In the genomic region with DNA sequence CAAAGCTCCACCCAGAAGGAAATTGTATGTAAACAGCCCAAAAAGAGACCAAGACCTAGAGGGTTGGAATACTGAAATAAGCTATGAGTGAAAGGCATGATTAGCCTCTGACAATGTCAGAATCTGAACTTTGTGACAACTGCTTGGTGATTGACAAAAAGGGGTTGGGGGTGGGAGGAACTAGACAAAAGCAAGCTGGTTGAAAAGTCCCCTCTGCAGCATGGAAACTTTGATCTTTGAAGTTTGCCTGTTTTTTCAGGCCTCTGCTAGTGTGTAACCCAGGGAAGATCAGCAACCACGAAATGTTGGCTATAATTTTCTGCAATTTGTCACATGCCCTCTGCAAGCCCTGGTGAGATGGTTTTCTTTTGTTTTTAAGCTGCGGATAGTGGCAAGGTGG, we compare ENCODE assay signal across 1 cellular context.
TF ChIP-seq lines count a peak whose summit lies in the region.

No MANE protein-coding gene starts in this region.

TF ChIP-seq in HepG2, 621 proteins besides CTCF, POLR2A, EP300 and RAD21 (continued from another document and continues in another):
- TF ChIP-seq, protein P1, sequence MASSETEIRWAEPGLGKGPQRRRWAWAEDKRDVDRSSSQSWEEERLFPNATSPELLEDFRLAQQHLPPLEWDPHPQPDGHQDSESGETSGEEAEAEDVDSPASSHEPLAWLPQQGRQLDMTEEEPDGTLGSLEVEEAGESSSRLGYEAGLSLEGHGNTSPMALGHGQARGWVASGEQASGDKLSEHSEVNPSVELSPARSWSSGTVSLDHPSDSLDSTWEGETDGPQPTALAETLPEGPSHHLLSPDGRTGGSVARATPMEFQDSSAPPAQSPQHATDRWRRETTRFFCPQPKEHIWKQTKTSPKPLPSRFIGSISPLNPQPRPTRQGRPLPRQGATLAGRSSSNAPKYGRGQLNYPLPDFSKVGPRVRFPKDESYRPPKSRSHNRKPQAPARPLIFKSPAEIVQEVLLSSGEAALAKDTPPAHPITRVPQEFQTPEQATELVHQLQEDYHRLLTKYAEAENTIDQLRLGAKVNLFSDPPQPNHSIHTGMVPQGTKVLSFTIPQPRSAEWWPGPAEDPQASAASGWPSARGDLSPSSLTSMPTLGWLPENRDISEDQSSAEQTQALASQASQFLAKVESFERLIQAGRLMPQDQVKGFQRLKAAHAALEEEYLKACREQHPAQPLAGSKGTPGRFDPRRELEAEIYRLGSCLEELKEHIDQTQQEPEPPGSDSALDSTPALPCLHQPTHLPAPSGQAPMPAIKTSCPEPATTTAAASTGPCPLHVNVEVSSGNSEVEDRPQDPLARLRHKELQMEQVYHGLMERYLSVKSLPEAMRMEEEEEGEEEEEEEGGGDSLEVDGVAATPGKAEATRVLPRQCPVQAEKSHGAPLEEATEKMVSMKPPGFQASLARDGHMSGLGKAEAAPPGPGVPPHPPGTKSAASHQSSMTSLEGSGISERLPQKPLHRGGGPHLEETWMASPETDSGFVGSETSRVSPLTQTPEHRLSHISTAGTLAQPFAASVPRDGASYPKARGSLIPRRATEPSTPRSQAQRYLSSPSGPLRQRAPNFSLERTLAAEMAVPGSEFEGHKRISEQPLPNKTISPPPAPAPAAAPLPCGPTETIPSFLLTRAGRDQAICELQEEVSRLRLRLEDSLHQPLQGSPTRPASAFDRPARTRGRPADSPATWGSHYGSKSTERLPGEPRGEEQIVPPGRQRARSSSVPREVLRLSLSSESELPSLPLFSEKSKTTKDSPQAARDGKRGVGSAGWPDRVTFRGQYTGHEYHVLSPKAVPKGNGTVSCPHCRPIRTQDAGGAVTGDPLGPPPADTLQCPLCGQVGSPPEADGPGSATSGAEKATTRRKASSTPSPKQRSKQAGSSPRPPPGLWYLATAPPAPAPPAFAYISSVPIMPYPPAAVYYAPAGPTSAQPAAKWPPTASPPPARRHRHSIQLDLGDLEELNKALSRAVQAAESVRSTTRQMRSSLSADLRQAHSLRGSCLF (CRISPR knock-in tag; IDR thresholded peaks at IDR 0.05; ENCODE audit: borderline replicate concordance), result no peak
- no peak for TF ChIP-seq SNRNP70 (IDR thresholded peaks at IDR 0.05; ENCODE audit: low read depth, low read length)
- TF ChIP-seq, protein P2, sequence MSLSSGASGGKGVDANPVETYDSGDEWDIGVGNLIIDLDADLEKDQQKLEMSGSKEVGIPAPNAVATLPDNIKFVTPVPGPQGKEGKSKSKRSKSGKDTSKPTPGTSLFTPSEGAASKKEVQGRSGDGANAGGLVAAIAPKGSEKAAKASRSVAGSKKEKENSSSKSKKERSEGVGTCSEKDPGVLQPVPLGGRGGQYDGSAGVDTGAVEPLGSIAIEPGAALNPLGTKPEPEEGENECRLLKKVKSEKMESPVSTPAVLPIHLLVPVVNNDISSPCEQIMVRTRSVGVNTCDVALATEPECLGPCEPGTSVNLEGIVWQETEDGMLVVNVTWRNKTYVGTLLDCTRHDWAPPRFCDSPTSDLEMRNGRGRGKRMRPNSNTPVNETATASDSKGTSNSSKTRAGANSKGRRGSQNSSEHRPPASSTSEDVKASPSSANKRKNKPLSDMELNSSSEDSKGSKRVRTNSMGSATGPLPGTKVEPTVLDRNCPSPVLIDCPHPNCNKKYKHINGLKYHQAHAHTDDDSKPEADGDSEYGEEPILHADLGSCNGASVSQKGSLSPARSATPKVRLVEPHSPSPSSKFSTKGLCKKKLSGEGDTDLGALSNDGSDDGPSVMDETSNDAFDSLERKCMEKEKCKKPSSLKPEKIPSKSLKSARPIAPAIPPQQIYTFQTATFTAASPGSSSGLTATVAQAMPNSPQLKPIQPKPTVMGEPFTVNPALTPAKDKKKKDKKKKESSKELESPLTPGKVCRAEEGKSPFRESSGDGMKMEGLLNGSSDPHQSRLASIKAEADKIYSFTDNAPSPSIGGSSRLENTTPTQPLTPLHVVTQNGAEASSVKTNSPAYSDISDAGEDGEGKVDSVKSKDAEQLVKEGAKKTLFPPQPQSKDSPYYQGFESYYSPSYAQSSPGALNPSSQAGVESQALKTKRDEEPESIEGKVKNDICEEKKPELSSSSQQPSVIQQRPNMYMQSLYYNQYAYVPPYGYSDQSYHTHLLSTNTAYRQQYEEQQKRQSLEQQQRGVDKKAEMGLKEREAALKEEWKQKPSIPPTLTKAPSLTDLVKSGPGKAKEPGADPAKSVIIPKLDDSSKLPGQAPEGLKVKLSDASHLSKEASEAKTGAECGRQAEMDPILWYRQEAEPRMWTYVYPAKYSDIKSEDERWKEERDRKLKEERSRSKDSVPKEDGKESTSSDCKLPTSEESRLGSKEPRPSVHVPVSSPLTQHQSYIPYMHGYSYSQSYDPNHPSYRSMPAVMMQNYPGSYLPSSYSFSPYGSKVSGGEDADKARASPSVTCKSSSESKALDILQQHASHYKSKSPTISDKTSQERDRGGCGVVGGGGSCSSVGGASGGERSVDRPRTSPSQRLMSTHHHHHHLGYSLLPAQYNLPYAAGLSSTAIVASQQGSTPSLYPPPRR (CRISPR knock-in tag; IDR thresholded peaks at IDR 0.05; ENCODE audit: borderline replicate concordance), result no peak
- TF ChIP-seq ZMYM4 (CRISPR knock-in tag; IDR thresholded peaks at IDR 0.05), result peak; percentile 78
- TF ChIP-seq RBAK (CRISPR knock-in tag; IDR thresholded peaks at IDR 0.05), result no peak
- TF ChIP-seq, protein P3, sequence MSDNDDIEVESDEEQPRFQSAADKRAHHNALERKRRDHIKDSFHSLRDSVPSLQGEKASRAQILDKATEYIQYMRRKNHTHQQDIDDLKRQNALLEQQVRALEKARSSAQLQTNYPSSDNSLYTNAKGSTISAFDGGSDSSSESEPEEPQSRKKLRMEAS (IDR thresholded peaks at IDR 0.05), result peak; percentile 52; the same call in 1 of the 2 replicates
- no peak for TF ChIP-seq HOXA7 (CRISPR knock-in tag; IDR thresholded peaks at IDR 0.05)
- TF ChIP-seq, protein P4, sequence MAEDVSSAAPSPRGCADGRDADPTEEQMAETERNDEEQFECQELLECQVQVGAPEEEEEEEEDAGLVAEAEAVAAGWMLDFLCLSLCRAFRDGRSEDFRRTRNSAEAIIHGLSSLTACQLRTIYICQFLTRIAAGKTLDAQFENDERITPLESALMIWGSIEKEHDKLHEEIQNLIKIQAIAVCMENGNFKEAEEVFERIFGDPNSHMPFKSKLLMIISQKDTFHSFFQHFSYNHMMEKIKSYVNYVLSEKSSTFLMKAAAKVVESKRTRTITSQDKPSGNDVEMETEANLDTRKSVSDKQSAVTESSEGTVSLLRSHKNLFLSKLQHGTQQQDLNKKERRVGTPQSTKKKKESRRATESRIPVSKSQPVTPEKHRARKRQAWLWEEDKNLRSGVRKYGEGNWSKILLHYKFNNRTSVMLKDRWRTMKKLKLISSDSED (CRISPR knock-in tag; IDR thresholded peaks at IDR 0.05), result no peak
- no peak for TF ChIP-seq SOX6 (IDR thresholded peaks at IDR 0.05)
- peak; percentile 86 for TF ChIP-seq SOX6 (CRISPR knock-in tag; IDR thresholded peaks at IDR 0.05)
- no peak for TF ChIP-seq SPEN (CRISPR knock-in tag; IDR thresholded peaks at IDR 0.05; ENCODE audit: low read depth)
- TF ChIP-seq ZNF737 (CRISPR knock-in tag; IDR thresholded peaks at IDR 0.05; ENCODE audit: borderline replicate concordance), result no peak
- TF ChIP-seq, protein P5, sequence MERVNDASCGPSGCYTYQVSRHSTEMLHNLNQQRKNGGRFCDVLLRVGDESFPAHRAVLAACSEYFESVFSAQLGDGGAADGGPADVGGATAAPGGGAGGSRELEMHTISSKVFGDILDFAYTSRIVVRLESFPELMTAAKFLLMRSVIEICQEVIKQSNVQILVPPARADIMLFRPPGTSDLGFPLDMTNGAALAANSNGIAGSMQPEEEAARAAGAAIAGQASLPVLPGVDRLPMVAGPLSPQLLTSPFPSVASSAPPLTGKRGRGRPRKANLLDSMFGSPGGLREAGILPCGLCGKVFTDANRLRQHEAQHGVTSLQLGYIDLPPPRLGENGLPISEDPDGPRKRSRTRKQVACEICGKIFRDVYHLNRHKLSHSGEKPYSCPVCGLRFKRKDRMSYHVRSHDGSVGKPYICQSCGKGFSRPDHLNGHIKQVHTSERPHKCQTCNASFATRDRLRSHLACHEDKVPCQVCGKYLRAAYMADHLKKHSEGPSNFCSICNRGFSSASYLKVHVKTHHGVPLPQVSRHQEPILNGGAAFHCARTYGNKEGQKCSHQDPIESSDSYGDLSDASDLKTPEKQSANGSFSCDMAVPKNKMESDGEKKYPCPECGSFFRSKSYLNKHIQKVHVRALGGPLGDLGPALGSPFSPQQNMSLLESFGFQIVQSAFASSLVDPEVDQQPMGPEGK (CRISPR knock-in tag; IDR thresholded peaks at IDR 0.05), result peak; percentile 46
- TF ChIP-seq, protein P6, sequence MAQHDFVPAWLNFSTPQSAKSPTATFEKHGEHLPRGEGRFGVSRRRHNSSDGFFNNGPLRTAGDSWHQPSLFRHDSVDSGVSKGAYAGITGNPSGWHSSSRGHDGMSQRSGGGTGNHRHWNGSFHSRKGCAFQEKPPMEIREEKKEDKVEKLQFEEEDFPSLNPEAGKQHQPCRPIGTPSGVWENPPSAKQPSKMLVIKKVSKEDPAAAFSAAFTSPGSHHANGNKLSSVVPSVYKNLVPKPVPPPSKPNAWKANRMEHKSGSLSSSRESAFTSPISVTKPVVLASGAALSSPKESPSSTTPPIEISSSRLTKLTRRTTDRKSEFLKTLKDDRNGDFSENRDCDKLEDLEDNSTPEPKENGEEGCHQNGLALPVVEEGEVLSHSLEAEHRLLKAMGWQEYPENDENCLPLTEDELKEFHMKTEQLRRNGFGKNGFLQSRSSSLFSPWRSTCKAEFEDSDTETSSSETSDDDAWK (CRISPR knock-in tag; IDR thresholded peaks at IDR 0.05), result no peak
- TF ChIP-seq, protein P7, sequence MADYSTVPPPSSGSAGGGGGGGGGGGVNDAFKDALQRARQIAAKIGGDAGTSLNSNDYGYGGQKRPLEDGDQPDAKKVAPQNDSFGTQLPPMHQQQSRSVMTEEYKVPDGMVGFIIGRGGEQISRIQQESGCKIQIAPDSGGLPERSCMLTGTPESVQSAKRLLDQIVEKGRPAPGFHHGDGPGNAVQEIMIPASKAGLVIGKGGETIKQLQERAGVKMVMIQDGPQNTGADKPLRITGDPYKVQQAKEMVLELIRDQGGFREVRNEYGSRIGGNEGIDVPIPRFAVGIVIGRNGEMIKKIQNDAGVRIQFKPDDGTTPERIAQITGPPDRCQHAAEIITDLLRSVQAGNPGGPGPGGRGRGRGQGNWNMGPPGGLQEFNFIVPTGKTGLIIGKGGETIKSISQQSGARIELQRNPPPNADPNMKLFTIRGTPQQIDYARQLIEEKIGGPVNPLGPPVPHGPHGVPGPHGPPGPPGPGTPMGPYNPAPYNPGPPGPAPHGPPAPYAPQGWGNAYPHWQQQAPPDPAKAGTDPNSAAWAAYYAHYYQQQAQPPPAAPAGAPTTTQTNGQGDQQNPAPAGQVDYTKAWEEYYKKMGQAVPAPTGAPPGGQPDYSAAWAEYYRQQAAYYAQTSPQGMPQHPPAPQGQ (CRISPR knock-in tag; IDR thresholded peaks at IDR 0.05; ENCODE audit: borderline replicate concordance), result no peak
- TF ChIP-seq SOX13 (IDR thresholded peaks at IDR 0.05), result no peak
- peak in 1 of 2 experiments; percentile 76; a peak in 2 of 4 replicates for TF ChIP-seq SOX13 (CRISPR knock-in tag; conservative IDR thresholded peaks at IDR 0.05 in 1 of 2, IDR thresholded peaks at IDR 0.05 in 1 of 2)
- no peak for TF ChIP-seq KLF6 (CRISPR knock-in tag; IDR thresholded peaks at IDR 0.05)
- TF ChIP-seq ZNF616 (CRISPR knock-in tag; IDR thresholded peaks at IDR 0.05; ENCODE audit: low read depth), result no peak
- no peak for TF ChIP-seq ONECUT2 (CRISPR knock-in tag; IDR thresholded peaks at IDR 0.05)
- TF ChIP-seq, protein P8, sequence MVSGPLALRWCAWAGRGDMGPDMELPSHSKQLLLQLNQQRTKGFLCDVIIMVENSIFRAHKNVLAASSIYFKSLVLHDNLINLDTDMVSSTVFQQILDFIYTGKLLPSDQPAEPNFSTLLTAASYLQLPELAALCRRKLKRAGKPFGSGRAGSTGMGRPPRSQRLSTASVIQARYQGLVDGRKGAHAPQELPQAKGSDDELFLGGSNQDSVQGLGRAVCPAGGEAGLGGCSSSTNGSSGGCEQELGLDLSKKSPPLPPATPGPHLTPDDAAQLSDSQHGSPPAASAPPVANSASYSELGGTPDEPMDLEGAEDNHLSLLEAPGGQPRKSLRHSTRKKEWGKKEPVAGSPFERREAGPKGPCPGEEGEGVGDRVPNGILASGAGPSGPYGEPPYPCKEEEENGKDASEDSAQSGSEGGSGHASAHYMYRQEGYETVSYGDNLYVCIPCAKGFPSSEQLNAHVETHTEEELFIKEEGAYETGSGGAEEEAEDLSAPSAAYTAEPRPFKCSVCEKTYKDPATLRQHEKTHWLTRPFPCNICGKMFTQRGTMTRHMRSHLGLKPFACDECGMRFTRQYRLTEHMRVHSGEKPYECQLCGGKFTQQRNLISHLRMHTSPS (CRISPR knock-in tag; IDR thresholded peaks at IDR 0.05; ENCODE audit: low read depth), result no peak
- no peak for TF ChIP-seq ZNF7 (CRISPR knock-in tag; IDR thresholded peaks at IDR 0.05)
- TF ChIP-seq RAD51 (IDR thresholded peaks at IDR 0.05; ENCODE audit: borderline replicate concordance), result no peak
- TF ChIP-seq, protein P9, sequence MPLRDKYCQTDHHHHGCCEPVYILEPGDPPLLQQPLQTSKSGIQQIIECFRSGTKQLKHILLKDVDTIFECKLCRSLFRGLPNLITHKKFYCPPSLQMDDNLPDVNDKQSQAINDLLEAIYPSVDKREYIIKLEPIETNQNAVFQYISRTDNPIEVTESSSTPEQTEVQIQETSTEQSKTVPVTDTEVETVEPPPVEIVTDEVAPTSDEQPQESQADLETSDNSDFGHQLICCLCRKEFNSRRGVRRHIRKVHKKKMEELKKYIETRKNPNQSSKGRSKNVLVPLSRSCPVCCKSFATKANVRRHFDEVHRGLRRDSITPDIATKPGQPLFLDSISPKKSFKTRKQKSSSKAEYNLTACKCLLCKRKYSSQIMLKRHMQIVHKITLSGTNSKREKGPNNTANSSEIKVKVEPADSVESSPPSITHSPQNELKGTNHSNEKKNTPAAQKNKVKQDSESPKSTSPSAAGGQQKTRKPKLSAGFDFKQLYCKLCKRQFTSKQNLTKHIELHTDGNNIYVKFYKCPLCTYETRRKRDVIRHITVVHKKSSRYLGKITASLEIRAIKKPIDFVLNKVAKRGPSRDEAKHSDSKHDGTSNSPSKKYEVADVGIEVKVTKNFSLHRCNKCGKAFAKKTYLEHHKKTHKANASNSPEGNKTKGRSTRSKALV (CRISPR knock-in tag; IDR thresholded peaks at IDR 0.05), result no peak
- no peak for TF ChIP-seq EED (CRISPR knock-in tag; IDR thresholded peaks at IDR 0.05)
- TF ChIP-seq SP5 (CRISPR knock-in tag; IDR thresholded peaks at IDR 0.05; ENCODE audit: borderline replicate concordance, low read depth), result peak; percentile 61; the same call in 1 of the 2 replicates
- TF ChIP-seq EZH2 (conservative IDR thresholded peaks at IDR 0.05; ENCODE audit: low read depth, low read length), result no peak
- 0 out of 2 replicates have a peak, but pooled peaks have one; percentile 31 for TF ChIP-seq YEATS4 (CRISPR knock-in tag; IDR thresholded peaks at IDR 0.05; ENCODE audit: borderline replicate concordance)
- no peak for TF ChIP-seq ZNF256 (CRISPR knock-in tag; conservative IDR thresholded peaks at IDR 0.05)
- no peak for TF ChIP-seq MED8 (CRISPR knock-in tag; IDR thresholded peaks at IDR 0.05; ENCODE audit: insufficient replicate concordance)
- TF ChIP-seq TOE1 (CRISPR knock-in tag; IDR thresholded peaks at IDR 0.05), result no peak
- TF ChIP-seq, protein P10, sequence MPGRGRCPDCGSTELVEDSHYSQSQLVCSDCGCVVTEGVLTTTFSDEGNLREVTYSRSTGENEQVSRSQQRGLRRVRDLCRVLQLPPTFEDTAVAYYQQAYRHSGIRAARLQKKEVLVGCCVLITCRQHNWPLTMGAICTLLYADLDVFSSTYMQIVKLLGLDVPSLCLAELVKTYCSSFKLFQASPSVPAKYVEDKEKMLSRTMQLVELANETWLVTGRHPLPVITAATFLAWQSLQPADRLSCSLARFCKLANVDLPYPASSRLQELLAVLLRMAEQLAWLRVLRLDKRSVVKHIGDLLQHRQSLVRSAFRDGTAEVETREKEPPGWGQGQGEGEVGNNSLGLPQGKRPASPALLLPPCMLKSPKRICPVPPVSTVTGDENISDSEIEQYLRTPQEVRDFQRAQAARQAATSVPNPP (CRISPR knock-in tag; IDR thresholded peaks at IDR 0.05), result no peak
- peak; percentile 39; the same call in 1 of the 2 replicates for TF ChIP-seq ZNF264 (CRISPR knock-in tag; IDR thresholded peaks at IDR 0.05)
- no peak for TF ChIP-seq ZNF768 (CRISPR knock-in tag; IDR thresholded peaks at IDR 0.05)
- no peak; the same call in 1 of the 2 replicates for TF ChIP-seq DMAP1 (CRISPR knock-in tag; IDR thresholded peaks at IDR 0.05)
